7 cellular contexts compared by ENCODE assay signal in genomic region chr3:15205934-15206661, GRCh38. TPM values are rescaled to one million over a fixed set of nuclear protein-coding genes. Genes with fewer than 3 reads are reported as not detected.
DNase-seq lines count a peak whose midpoint lies in the region; ATAC-seq and TF ChIP-seq lines count a peak whose summit lies in the region.

CAPN7 (plus strand) TSS chr3:15206246; CDS start chr3:15206496, 250 bp downstream.

- peak; percentile 90 for TF ChIP-seq POLR2A in GM18951 (IDR thresholded peaks at IDR 0.05; ENCODE audit: extremely low read depth, insufficient read depth, insufficient read length)

- in situ Hi-C loops in GM18951 (cut with MboI; ENCODE audit: low sequenced_read_pairs, unreplicated experiment), result loop anchor here (25.0 kb wide), 1 partner anchor 356 kb away; no protein-coding TSS in a partner anchor

- ATAC-seq in HG03159 (IDR thresholded peaks at IDR 0.05; ENCODE audit: unreplicated experiment) (peak; percentile 86), left lobe of liver (peak; percentile 92)

- DNase-seq in T-helper 22 cell (ENCODE audit: low read depth) (peak; percentile 91), cerebellar cortex (ENCODE audit: low spot score) (peak; percentile 93), left lobe of liver (ENCODE audit: low spot score) (peak; percentile 97), DMS 273 treated with DMSO at 0.1 percent for 48 hours (lab: John Stamatoyannopoulos, UW) (no peak)
- DNase-seq in stimulated activated CD4-positive, alpha-beta T cell treated with anti-CD3 and anti-CD28 coated beads, Interleukin-4, amount 100 ng/mL, for 1 hour, result peak; percentile 95

RNA-seq across cellular contexts. Expression of gene CAPN7, which starts in this region (rescaled TPM):
- total RNA-seq in left lobe of liver, result 26.8 TPM
